ENCODE assay signal across 28 cellular contexts in genomic region chr15:31607656-31608055, GRCh38.
A peak's percentile ranks its signal among the peaks of the same experiment; 100 is the strongest.
DNase-seq lines count a peak whose midpoint lies in the region; ATAC-seq and TF ChIP-seq lines count a peak whose summit lies in the region.
"Had no signal": no experiment of that assay in that cellular context is flagged by ENCODE, and none has a peak within 500 bp of the region (broad histone marks: within the 10 kb centered on the region; RNA-seq: fewer than 3 reads in every experiment).

No MANE protein-coding gene starts in this region.

- no peaks in the 10 kb centered on the region for H3K27me3 ChIP-seq in GM23248 (replicated peaks; ENCODE audit: insufficient read depth)
- H3K27me3 ChIP-seq in PC-3 (ENCODE audit: low read length): no peaks in the 10 kb centered on the region

- H3K79me2 ChIP-seq in GM23248 (ENCODE audit: insufficient read depth) (no peaks in the 10 kb centered on the region), PC-3 (ENCODE audit: low read length) (no peaks in the 10 kb centered on the region)

- TF ChIP-seq CTCF in AG10803 (conservative IDR thresholded peaks at IDR 0.05; ENCODE audit: low read length) (no peak), PC-3 (conservative IDR thresholded peaks at IDR 0.05; ENCODE audit: low read depth, low read length) (no peak)

- no peaks in the 10 kb centered on the region for H3K9me3 ChIP-seq in GM23248 (ENCODE audit: low read depth)
- no peaks in the 10 kb centered on the region for H3K9me3 ChIP-seq in PC-3 (ENCODE audit: low read length)
- H3K9me3 ChIP-seq: BE2C had no signal

- CTCF ChIA-PET in PC-3 (lab: Charles Lee): no interaction called here

- no TSS peak for BruUV-seq in PC-3 (replicated peaks; lab: Mats Ljungman, UMichigan)

- H3K36me3 Mint-ChIP-seq in dendritic cell treated with granulocyte-macrophage colony-stimulating factor and Interleukin-4, amounts not matched to agents 40 ng/mL and 50 ng/mL, for 4 days (ENCODE audit: low read depth): no peaks in the 10 kb centered on the region
- H3K36me3 Mint-ChIP-seq: CD14-positive monocyte had no signal

- POLR2A ChIA-PET in PC-3 (lab: Charles Lee; ENCODE audit: unreplicated experiment): no interaction called here

- peak overlapping the region; percentile 82 for H3K27ac Mint-ChIP-seq in dendritic cell treated with granulocyte-macrophage colony-stimulating factor and Interleukin-4, amounts not matched to agents 40 ng/mL and 50 ng/mL, for 4 days
- H3K27ac Mint-ChIP-seq: T-helper 2 cell treated with Interferon-gamma antibody and Interleukin-4, amounts not matched to agents 5 μg/mL and 100 μg/mL, for 36 hours had no signal

- no peak overlapping the region for H3K4me2 ChIP-seq in GM23248 (ENCODE audit: unreplicated experiment)
- no peak overlapping the region for H3K4me2 ChIP-seq in PC-3 (ENCODE audit: low read length)

- no peak overlapping the region for H3K4me3 Mint-ChIP-seq in dendritic cell treated with granulocyte-macrophage colony-stimulating factor and Interleukin-4, amounts not matched to agents 40 ng/mL and 50 ng/mL, for 4 days
- H3K4me3 Mint-ChIP-seq: CD14-positive monocyte; T-helper 2 cell treated with Interferon-gamma antibody and Interleukin-4, amounts not matched to agents 5 μg/mL and 100 μg/mL, for 36 hours had no signal

- H3K9me3 Mint-ChIP-seq in dendritic cell treated with granulocyte-macrophage colony-stimulating factor and Interleukin-4, amounts not matched to agents 40 ng/mL and 50 ng/mL, for 4 days: no peaks in the 10 kb centered on the region
- H3K9me3 Mint-ChIP-seq: T-helper 2 cell treated with Interferon-gamma antibody and Interleukin-4, amounts not matched to agents 5 μg/mL and 100 μg/mL, for 36 hours had no signal

- in situ Hi-C loops in GM23248 (cut with MboI): no loop called here

- H3K9me2 ChIP-seq in GM23248 (ENCODE audit: insufficient read depth) (no peaks in the 10 kb centered on the region), PC-3 (replicated peaks; ENCODE audit: low read length) (no peaks in the 10 kb centered on the region)

- H3F3A ChIP-seq in GM23248 (ENCODE audit: insufficient read depth) (peaks cover 22% of the 10 kb centered on the region; the same call in 1 of the 2 replicates), PC-3 (ENCODE audit: low read length, unreplicated experiment) (no peaks in the 10 kb centered on the region)

- H3K4me1 Mint-ChIP-seq in dendritic cell treated with granulocyte-macrophage colony-stimulating factor and Interleukin-4, amounts not matched to agents 40 ng/mL and 50 ng/mL, for 4 days (ENCODE audit: low read depth): peaks cover 30% of the 10 kb centered on the region

- no peak overlapping the region for H2AFZ ChIP-seq in GM23248
- no peak overlapping the region for H2AFZ ChIP-seq in PC-3 (ENCODE audit: low read length)

- no peak overlapping the region for H3K9ac ChIP-seq in GM23248
- no peak overlapping the region for H3K9ac ChIP-seq in PC-3 (ENCODE audit: low read length)

- H3K27me3 Mint-ChIP-seq in dendritic cell treated with granulocyte-macrophage colony-stimulating factor and Interleukin-4, amounts not matched to agents 40 ng/mL and 50 ng/mL, for 4 days: peaks cover 2% of the 10 kb centered on the region

- intact Hi-C loops in PC-3 (cut with micrococcal nuclease) (no loop called here), posterior vena cava (cut with DNase I) (no loop called here)
- intact Hi-C loops in dendritic cell treated with granulocyte-macrophage colony-stimulating factor and Interleukin-4, amounts not matched to agents 40 ng/mL and 50 ng/mL, for 4 days (cut with micrococcal nuclease): no loop called here

- 91 to 93% methylated on average over 3 of the region's 3 CpGs for WGBS in GM23248 (ENCODE audit: low coverage in 1 of 2, low lambda C conversion rate in 2 of 2, missing lambda C conversion rate in 2 of 2), 2 experiments

- DNase-seq in AG10803 (ENCODE audit: low read depth) (peak; percentile 4), GM23248 (peak; percentile 17), PC-3 (peak; percentile 2), posterior vena cava (ENCODE audit: low spot score) (no peak), NOMO-1 (lab: John Stamatoyannopoulos, UW; ENCODE audit: unreplicated experiment in 2 of 2) (no peak)
- DNase-seq: BE2C, Calu3, GOT3, Kasumi-1, NCI-H1092, NCI-H1417 treated with DMSO at 0.1 percent for 48 hours, NCI-H187, NCI-H2081 treated with DMSO at 0.1 percent for 48 hours, NCI-H2171 treated with DMSO at 0.1 percent for 48 hours, NCI-H446 treated with DMSO at 0.1 percent for 48 hours, NCI-H526 treated with DMSO at 0.1 percent for 48 hours, SHP77 treated with DMSO at 0.1 percent for 48 hours, T-helper 1 cell had no signal

- H3K27ac ChIP-seq in GM23248 (no peak overlapping the region), PC-3 (ENCODE audit: low read length) (no peak overlapping the region)
- H3K27ac ChIP-seq: RWPE1 had no signal

- H3K4me1 ChIP-seq in GM23248 (ENCODE audit: insufficient read depth) (peaks cover 24% of the 10 kb centered on the region), PC-3 (ENCODE audit: insufficient read depth, low read length) (peaks cover 20% of the 10 kb centered on the region)
- H3K4me1 ChIP-seq: BE2C had no signal

- H3K4me3 ChIP-seq in AG10803 (ENCODE audit: low read length) (no peak overlapping the region), GM23248 (no peak overlapping the region), PC-3 (ENCODE audit: low read length) (no peak overlapping the region)
- H3K4me3 ChIP-seq: K562 had no signal

- no peaks in the 10 kb centered on the region for H3K36me3 ChIP-seq in GM23248 (ENCODE audit: low read depth)
- H3K36me3 ChIP-seq in PC-3 (ENCODE audit: low read depth, low read length): no peaks in the 10 kb centered on the region
- H3K36me3 ChIP-seq: BE2C had no signal

- H4K20me1 ChIP-seq in GM23248 (ENCODE audit: insufficient read depth): no peaks in the 10 kb centered on the region
- no peaks in the 10 kb centered on the region for H4K20me1 ChIP-seq in PC-3 (ENCODE audit: low read length)

- ATAC-seq in PC-3 (no peak), HG03196 (IDR thresholded peaks at IDR 0.05; ENCODE audit: unreplicated experiment) (no peak), HG02981 (IDR thresholded peaks at IDR 0.05; ENCODE audit: unreplicated experiment) (no peak)
- ATAC-seq: HCT116, HepG2, K562, Panc1 had no signal

Comparison
In these comparisons a context has a peak if more than half of its experiments do, and no peak if none do; other contexts are left out.
1. DNase-seq: peak in AG10803 (single experiment), GM23248 (single experiment) and PC-3 (single experiment); none in posterior vena cava (single experiment) and NOMO-1 (0 of 2).